Comparison of ENCODE assay signal across 7 cellular contexts in the genomic region with DNA sequence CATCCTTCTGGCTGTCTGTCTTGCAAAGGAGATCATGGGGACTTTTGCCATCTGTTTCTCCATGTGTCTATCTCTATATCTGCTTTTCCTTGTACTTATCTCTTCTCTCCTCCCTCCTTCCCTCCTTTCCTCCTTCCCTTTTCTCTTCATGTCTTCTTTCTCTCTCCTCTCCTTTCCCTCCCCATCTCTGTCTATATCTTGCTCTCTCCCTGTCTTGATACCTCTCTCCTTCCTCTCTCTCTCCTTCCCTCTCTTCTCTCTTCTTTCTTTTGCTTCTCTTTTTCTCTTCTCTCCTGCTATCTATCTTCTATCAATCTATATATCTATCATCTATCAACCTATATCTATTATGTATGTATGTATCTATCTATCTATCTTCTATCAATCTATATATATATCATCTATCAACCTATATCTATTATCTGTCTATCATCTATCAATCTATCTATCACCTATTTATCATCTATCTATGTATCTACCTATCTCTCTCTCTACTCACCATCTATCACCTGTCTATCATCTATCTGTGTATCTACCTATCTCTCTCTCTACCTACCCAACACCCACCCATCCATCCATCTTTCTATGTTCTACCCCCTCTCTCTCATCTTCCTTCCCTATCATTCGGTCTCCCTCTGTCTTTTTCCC.
"Had no signal": no experiment of that assay in that cellular context is flagged by ENCODE, and none has a peak within 500 bp of the region (broad histone marks: within the 10 kb centered on the region; RNA-seq: fewer than 3 reads in every experiment).

No MANE protein-coding gene starts in this region.

- H3K9ac ChIP-seq: GM23248 had no signal

- DNase-seq: GM23248, GOT3, H7, IMR-90 had no signal

- H3K9me3 ChIP-seq: HAP-1 had no signal

- H3K4me1 ChIP-seq: HAP-1 had no signal

- H2AFZ ChIP-seq: GM23248 had no signal

- ATAC-seq: HCT116 had no signal

- H3K4me3 ChIP-seq: GM23248, HAP-1 had no signal

- FAIRE-seq: HTR-8/SVneo had no signal

- H3K36me3 ChIP-seq: HAP-1 had no signal

- H3K27ac ChIP-seq: GM23248 had no signal
